Comparison of ENCODE assay signal across 12 cellular contexts in genomic region chr19:51123381-51124186, GRCh38. TPM values are rescaled to one million over a fixed set of nuclear protein-coding genes. Genes with fewer than 3 reads are reported as not detected.
DNase-seq lines count a peak whose midpoint lies in the region; ATAC-seq and TF ChIP-seq lines count a peak whose summit lies in the region.
"Had no signal": no experiment of that assay in that cellular context is flagged by ENCODE, and none has a peak within 500 bp of the region (broad histone marks: within the 10 kb centered on the region; RNA-seq: fewer than 3 reads in every experiment).

No MANE protein-coding gene starts in this region.

- DNase-seq in stimulated activated naive CD4-positive, alpha-beta T cell (lab: John Stamatoyannopoulos, UW): peak in 5 of 6 experiments; percentile 10 to 74 (median 65)
- DNase-seq in stimulated activated naive CD4-positive, alpha-beta T cell treated with Interleukin-2 at 50 U/mL for 16 hours (lab: John Stamatoyannopoulos, UW): no peak
- DNase-seq in activated T-helper 1 cell treated with anti-CD3 and anti-CD28 coated beads, Interleukin-12 subunit alpha, Interleukin-12 subunit beta, Interleukin-2, Interleukin-4 antibody, amounts not matched to agents 30 ng/mL and 10 ng/mL and 1 ng/mL, durations not matched to agents 14 hours and 24 hours and 36 hours (ENCODE audit: low spot score): peak; percentile 37
- DNase-seq in right cardiac atrium (peak in 1 of 3 donors; percentile 65), NCI-H187 treated with DMSO at 0.1 percent for 48 hours (lab: John Stamatoyannopoulos, UW) (no peak), progenitor cell of endocrine pancreas (ENCODE audit: low spot score, unreplicated experiment) (no peak)
- DNase-seq in effector CD4-positive, alpha-beta T cell: no peak
- DNase-seq: NCI-H510A had no signal

- peaks cover 8% of the 10 kb centered on the region for H3K27me3 Mint-ChIP-seq in activated T-helper 1 cell treated with anti-CD3 and anti-CD28 coated beads, Interleukin-12 subunit alpha, Interleukin-12 subunit beta, Interleukin-2, Interleukin-4 antibody, amounts not matched to agents 30 ng/mL and 10 ng/mL and 1 ng/mL, durations not matched to agents 14 hours and 24 hours and 36 hours (ENCODE audit: insufficient read depth)
- H3K27me3 Mint-ChIP-seq in progenitor cell of endocrine pancreas: peaks cover 8% of the 10 kb centered on the region

- H3K9me3 Mint-ChIP-seq in activated T-helper 1 cell treated with anti-CD3 and anti-CD28 coated beads, Interleukin-12 subunit alpha, Interleukin-12 subunit beta, Interleukin-2, Interleukin-4 antibody, amounts not matched to agents 30 ng/mL and 10 ng/mL and 1 ng/mL, durations not matched to agents 14 hours and 24 hours and 36 hours: no peaks in the 10 kb centered on the region
- H3K9me3 Mint-ChIP-seq in progenitor cell of endocrine pancreas (ENCODE audit: low read depth): no peaks in the 10 kb centered on the region

- no peaks in the 10 kb centered on the region for H3K36me3 Mint-ChIP-seq in activated T-helper 1 cell treated with anti-CD3 and anti-CD28 coated beads, Interleukin-12 subunit alpha, Interleukin-12 subunit beta, Interleukin-2, Interleukin-4 antibody, amounts not matched to agents 30 ng/mL and 10 ng/mL and 1 ng/mL, durations not matched to agents 14 hours and 24 hours and 36 hours (ENCODE audit: low read depth)
- H3K36me3 Mint-ChIP-seq in progenitor cell of endocrine pancreas (ENCODE audit: insufficient read depth): no peaks in the 10 kb centered on the region

- no peaks in the 10 kb centered on the region for H3K27me3 ChIP-seq in right cardiac atrium (ENCODE audit: control insufficient read depth, insufficient read depth)

- whole genome bisulfite sequencing in right cardiac atrium: 61% methylated on average over 15 of the region's 15 CpGs

- peaks cover 43% of the 10 kb centered on the region for H3K4me1 Mint-ChIP-seq in activated T-helper 1 cell treated with anti-CD3 and anti-CD28 coated beads, Interleukin-12 subunit alpha, Interleukin-12 subunit beta, Interleukin-2, Interleukin-4 antibody, amounts not matched to agents 30 ng/mL and 10 ng/mL and 1 ng/mL, durations not matched to agents 14 hours and 24 hours and 36 hours (ENCODE audit: low read depth)
- no peaks in the 10 kb centered on the region for H3K4me1 Mint-ChIP-seq in progenitor cell of endocrine pancreas (ENCODE audit: low read depth)

- H3K4me3 ChIP-seq in right cardiac atrium (ENCODE audit: low read length): no peak overlapping the region

- intact Hi-C loops in activated T-helper 1 cell treated with anti-CD3 and anti-CD28 coated beads, Interleukin-12 subunit alpha, Interleukin-12 subunit beta, Interleukin-2, Interleukin-4 antibody, amounts not matched to agents 30 ng/mL and 10 ng/mL and 1 ng/mL, durations not matched to agents 14 hours and 24 hours and 36 hours (cut with micrococcal nuclease): loop anchor here (1.0 kb wide), 1 partner anchor 9 kb away; no protein-coding TSS in a partner anchor
- intact Hi-C loops in right cardiac atrium (cut with DNase I): no loop called here

- no peaks in the 10 kb centered on the region for H3K9me3 ChIP-seq in right cardiac atrium (ENCODE audit: control insufficient read depth, low read length)

- TF ChIP-seq CTCF in progenitor cell of endocrine pancreas (IDR thresholded peaks at IDR 0.05; ENCODE audit: unreplicated experiment): no peak

- H3K4me1 ChIP-seq in right cardiac atrium (ENCODE audit: control insufficient read depth, insufficient read depth, low read length): no peaks in the 10 kb centered on the region

- peak; percentile 33 to 34 for ATAC-seq in right cardiac atrium
- no peak for ATAC-seq in GM19351 (IDR thresholded peaks at IDR 0.05; ENCODE audit: unreplicated experiment)

- H3K4me3 Mint-ChIP-seq in activated T-helper 1 cell treated with anti-CD3 and anti-CD28 coated beads, Interleukin-12 subunit alpha, Interleukin-12 subunit beta, Interleukin-2, Interleukin-4 antibody, amounts not matched to agents 30 ng/mL and 10 ng/mL and 1 ng/mL, durations not matched to agents 14 hours and 24 hours and 36 hours: peak overlapping the region; percentile 54
- no peak overlapping the region for H3K4me3 Mint-ChIP-seq in progenitor cell of endocrine pancreas (ENCODE audit: low read depth)

- H3K27ac Mint-ChIP-seq in activated T-helper 1 cell treated with anti-CD3 and anti-CD28 coated beads, Interleukin-12 subunit alpha, Interleukin-12 subunit beta, Interleukin-2, Interleukin-4 antibody, amounts not matched to agents 30 ng/mL and 10 ng/mL and 1 ng/mL, durations not matched to agents 14 hours and 24 hours and 36 hours: peak overlapping the region; percentile 80
- no peak overlapping the region for H3K27ac Mint-ChIP-seq in progenitor cell of endocrine pancreas

- H3K27ac ChIP-seq in right cardiac atrium (ENCODE audit: low read length): no peak overlapping the region

RNA-seq across cellular contexts. Expression of gene SIGLEC9, which starts 1.1 kb away (rescaled TPM):
- 0.29 and 0.42 TPM in 2 replicates for total RNA-seq in activated T-helper 1 cell treated with anti-CD3 and anti-CD28 coated beads, Interleukin-12 subunit alpha, Interleukin-12 subunit beta, Interleukin-2, Interleukin-4 antibody, amounts not matched to agents 30 ng/mL and 10 ng/mL and 1 ng/mL, durations not matched to agents 14 hours and 24 hours and 36 hours
- total RNA-seq in right cardiac atrium: 1 to 10 TPM; 2.9 to 6.0 (median 4.7) TPM
- polyA plus RNA-seq in right cardiac atrium: 1.2 TPM
- not detected in 2 replicates for total RNA-seq in progenitor cell of endocrine pancreas
- total RNA-seq: fibroblast of villous mesenchyme had no signal
- polyA plus RNA-seq: BJ had no signal

RNA-seq across cellular contexts. Expression of gene CTU1, which starts 15.4 kb away (rescaled TPM):
- total RNA-seq in activated T-helper 1 cell treated with anti-CD3 and anti-CD28 coated beads, Interleukin-12 subunit alpha, Interleukin-12 subunit beta, Interleukin-2, Interleukin-4 antibody, amounts not matched to agents 30 ng/mL and 10 ng/mL and 1 ng/mL, durations not matched to agents 14 hours and 24 hours and 36 hours: 12.5 and 14.0 TPM in 2 replicates
- total RNA-seq in right cardiac atrium: 1 to 10 TPM; 4.2 to 5.3 (median 4.4) TPM
- 2.0 TPM for polyA plus RNA-seq in right cardiac atrium
- 7.4 and 7.8 TPM in 2 replicates for total RNA-seq in progenitor cell of endocrine pancreas

RNA-seq across cellular contexts. Expression of gene SIGLEC7, which starts 18.5 kb away (rescaled TPM):
- total RNA-seq in activated T-helper 1 cell treated with anti-CD3 and anti-CD28 coated beads, Interleukin-12 subunit alpha, Interleukin-12 subunit beta, Interleukin-2, Interleukin-4 antibody, amounts not matched to agents 30 ng/mL and 10 ng/mL and 1 ng/mL, durations not matched to agents 14 hours and 24 hours and 36 hours: not detected in 2 replicates
- total RNA-seq in right cardiac atrium (1 to 10 TPM; 1.3 to 2.4 (median 2.0) TPM), progenitor cell of endocrine pancreas (not detected in 2 replicates)
- polyA plus RNA-seq in right cardiac atrium: 0.59 TPM
- total RNA-seq: fibroblast of villous mesenchyme had no signal
- polyA plus RNA-seq: BJ had no signal

RNA-seq across cellular contexts. Expression of gene KLK14, which starts 40.9 kb away (rescaled TPM):
- 0.64 and 1.2 TPM in 2 replicates for total RNA-seq in activated T-helper 1 cell treated with anti-CD3 and anti-CD28 coated beads, Interleukin-12 subunit alpha, Interleukin-12 subunit beta, Interleukin-2, Interleukin-4 antibody, amounts not matched to agents 30 ng/mL and 10 ng/mL and 1 ng/mL, durations not matched to agents 14 hours and 24 hours and 36 hours
- 1 to 10 TPM in 1 of 4 donors, under 1 TPM in 1, not detected in 2; 0.31 to 1.0 TPM for total RNA-seq in right cardiac atrium
- not detected for polyA plus RNA-seq in right cardiac atrium
- total RNA-seq in progenitor cell of endocrine pancreas: 0.62 and 0.89 TPM in 2 replicates
- total RNA-seq: fibroblast of villous mesenchyme, mesenteric fat pad had no signal

RNA-seq across cellular contexts. Expression of gene KLK13, which starts 58.7 kb away (rescaled TPM):
- not detected in 2 replicates for total RNA-seq in activated T-helper 1 cell treated with anti-CD3 and anti-CD28 coated beads, Interleukin-12 subunit alpha, Interleukin-12 subunit beta, Interleukin-2, Interleukin-4 antibody, amounts not matched to agents 30 ng/mL and 10 ng/mL and 1 ng/mL, durations not matched to agents 14 hours and 24 hours and 36 hours
- total RNA-seq in right cardiac atrium (not detected), progenitor cell of endocrine pancreas (1.1 and 1.6 TPM in 2 replicates)
- 0.20 TPM for polyA plus RNA-seq in right cardiac atrium
- total RNA-seq: fibroblast of villous mesenchyme, mesenteric fat pad had no signal
- polyA plus RNA-seq: BJ had no signal

Comparison
In these comparisons a context has a peak if more than half of its experiments do, and no peak if none do; other contexts are left out.
1. DNase-seq: peak in stimulated activated naive CD4-positive, alpha-beta T cell (5 of 6) and activated T-helper 1 cell treated with anti-CD3 and anti-CD28 coated beads, Interleukin-12 subunit alpha, Interleukin-12 subunit beta, Interleukin-2, Interleukin-4 antibody, amounts not matched to agents 30 ng/mL and 10 ng/mL and 1 ng/mL, durations not matched to agents 14 hours and 24 hours and 36 hours (single experiment); none in stimulated activated naive CD4-positive, alpha-beta T cell treated with Interleukin-2 at 50 U/mL for 16 hours (single experiment), NCI-H187 treated with DMSO at 0.1 percent for 48 hours (single experiment), progenitor cell of endocrine pancreas (single experiment) and effector CD4-positive, alpha-beta T cell (single experiment).